Comparison of ENCODE assay signal across 8 cellular contexts in genomic region chr5:115625579-115626443, GRCh38. TPM values are rescaled to one million over a fixed set of nuclear protein-coding genes. Genes with fewer than 3 reads are reported as not detected.
DNase-seq lines count a peak whose midpoint lies in the region; ATAC-seq, FAIRE-seq and TF ChIP-seq lines count a peak whose summit lies in the region.

TSS of gene TMED7 (minus strand) at chr5:115626036. CDS start at chr5:115625792, 244 bp downstream.

- peak within 1 kb of the TSS; percentile 95 to 97 for H3K27ac ChIP-seq in right atrium auricular region
- peak within 1 kb of the TSS; percentile 98 for H3K27ac ChIP-seq in psoas muscle

- H3K9me3 ChIP-seq in right atrium auricular region (no peaks in the 10 kb centered on the region), psoas muscle (no peaks in the 10 kb centered on the region)

- TF ChIP-seq CTCF in right atrium auricular region (IDR thresholded peaks at IDR 0.05) (no peak), psoas muscle (IDR thresholded peaks at IDR 0.05) (peak; percentile 9)

- DNase-seq in NCI-H187 (lab: John Stamatoyannopoulos, UW) (peak; percentile 72 to 96), T-helper 2 cell (peak; percentile 99 to 100 (median 99)), anterior cingulate cortex (lab: John Stamatoyannopoulos, UW) (peak; percentile 79 to 99 (median 97)), right atrium auricular region (ENCODE audit: low spot score) (peak; percentile 99), psoas muscle (peak; percentile 100), urothelium cell line (ENCODE audit: low spot score) (peak; percentile 98)

- 0 to 1% (median 0%) methylated on average over 71 to 77 of the region's 77 CpGs for WGBS in psoas muscle, 3 donors

- peak; percentile 89 for FAIRE-seq in urothelium cell line (lab: Jason Lieb, UNC)

- no peaks in the 10 kb centered on the region for H3K27me3 ChIP-seq in right atrium auricular region
- H3K27me3 ChIP-seq in psoas muscle (ENCODE audit: insufficient read depth in 3 of 3, low read length in 2 of 3): no peaks in the 10 kb centered on the region

- H3K4me3 ChIP-seq in right atrium auricular region: peak within 1 kb of the TSS; percentile 78 to 96
- H3K4me3 ChIP-seq in psoas muscle: peak within 1 kb of the TSS; percentile 87

- H3K36me3 ChIP-seq in right atrium auricular region (no peaks in the 10 kb centered on the region), psoas muscle (ENCODE audit: insufficient read depth in 1 of 2, low read depth in 1 of 2) (peaks cover 2 to 11% of the 10 kb centered on the region in 2 donors)

- ATAC-seq in GM18498 (IDR thresholded peaks at IDR 0.05; ENCODE audit: unreplicated experiment) (peak; percentile 92), HG02938 (IDR thresholded peaks at IDR 0.05; ENCODE audit: unreplicated experiment) (peak; percentile 86), psoas muscle (peak; percentile 99)

- intact Hi-C loops in psoas muscle (cut with DNase I): loop anchor here (2.0 to 5.0 kb wide), 2 partner anchors 23 to 216 kb away; partner anchors contain the start of genes AP3S1 (in 2 of the 2), ATG12 (in 2 of the 2) and TICAM2 (in 1 of the 2)

- H3K4me1 ChIP-seq in right atrium auricular region (peaks cover 0 to 40% of the 10 kb centered on the region in 2 donors), psoas muscle (peaks cover 33% of the 10 kb centered on the region)

RNA-seq across cellular contexts. Expression of gene TMED7, which starts in this region (rescaled TPM):
- total RNA-seq in right atrium auricular region: 100 to 1,000 TPM in 1 of 2 donors, 10 to 100 TPM in 1; 70.2 to 101 TPM
- total RNA-seq in psoas muscle: 10 to 100 TPM; 34.2 to 59.0 (median 40.6) TPM
- 10 to 100 TPM; 18.3 to 33.5 (median 28.2) TPM for polyA plus RNA-seq in psoas muscle

Comparison
In these comparisons a context has a peak if more than half of its experiments do, and no peak if none do; other contexts are left out.
1. Peak in every context shown above with its lines: DNase-seq, ATAC-seq, H3K4me3 ChIP-seq and H3K27ac ChIP-seq.